17 cellular contexts compared by ENCODE assay signal in genomic region chr5:33072296-33072695, GRCh38.
"Had no signal": no experiment of that assay in that cellular context is flagged by ENCODE, and none has a peak within 500 bp of the region (broad histone marks: within the 10 kb centered on the region; RNA-seq: fewer than 3 reads in every experiment).

No MANE protein-coding gene starts in this region.

- ATAC-seq: left colon; naive thymus-derived CD4-positive, alpha-beta T cell; right cardiac atrium had no signal

- H3K27ac ChIP-seq: esophagus squamous epithelium, hepatocyte, neutrophil, stomach, thoracic aorta, transverse colon had no signal

- H3K36me3 Mint-ChIP-seq: naive thymus-derived CD4-positive, alpha-beta T cell had no signal

- H3K9me3 ChIP-seq: esophagus squamous epithelium, neutrophil, stomach, thoracic aorta, transverse colon had no signal

- H3K36me3 ChIP-seq: esophagus squamous epithelium, neutrophil, stomach, thoracic aorta, transverse colon had no signal

- H3K27me3 Mint-ChIP-seq: naive thymus-derived CD4-positive, alpha-beta T cell had no signal

- H3K4me1 ChIP-seq: esophagus squamous epithelium, stomach, transverse colon had no signal

- H3K27ac Mint-ChIP-seq: naive thymus-derived CD4-positive, alpha-beta T cell had no signal

- H3K4me1 Mint-ChIP-seq: naive thymus-derived CD4-positive, alpha-beta T cell had no signal

- H3K4me3 Mint-ChIP-seq: naive thymus-derived CD4-positive, alpha-beta T cell had no signal

- H3K27me3 ChIP-seq: esophagus squamous epithelium, hepatocyte, neutrophil, stomach, transverse colon had no signal

- DNase-seq: effector memory CD4-positive, alpha-beta T cell; esophagus squamous epithelium; foreskin melanocyte; head of caudate nucleus; kidney; left colon; naive thymus-derived CD4-positive, alpha-beta T cell; right cardiac atrium; small intestine; stimulated activated CD4-positive, alpha-beta T cell treated with anti-CD3 and anti-CD28 coated beads, Interleukin-12 subunit alpha, Interleukin-12 subunit beta, amount 100 ng/mL, for 4 hours; stimulated activated naive CD4-positive, alpha-beta T cell; stomach; substantia nigra; transverse colon had no signal

- H3K4me3 ChIP-seq: esophagus squamous epithelium, hepatocyte, stomach, thoracic aorta, transverse colon had no signal
